ENCODE assay signal across 28 cellular contexts in genomic region chr7:149053885-149054284, GRCh38.
"Had no signal": no experiment of that assay in that cellular context is flagged by ENCODE, and none has a peak within 500 bp of the region (broad histone marks: within the 10 kb centered on the region; RNA-seq: fewer than 3 reads in every experiment).

No MANE protein-coding gene starts in this region.

- H3K27ac Mint-ChIP-seq: stimulated activated memory B cell treated with anti-CD40 and anti-IgM and Interleukin-4, amounts not matched to agents 10 μg/mL and 1 μg/mL and 100 μg/mL, for 72 hours; stimulated activated naive B cell treated with anti-CD40 and anti-IgM and Interleukin-4, amounts not matched to agents 10 μg/mL and 1 μg/mL and 100 μg/mL, for 72 hours; stimulated activated naive CD8-positive, alpha-beta T cell treated with anti-CD3 and anti-CD28 coated beads, Interleukin-15, Interleukin-2, amounts not matched to agents 100 ng/mL and 50 ng/mL, for 24 hours; type B pancreatic cell had no signal

- H3K4me1 Mint-ChIP-seq: stimulated activated effector memory CD8-positive, alpha-beta T cell treated with anti-CD3 and anti-CD28 coated beads, Interleukin-12 subunit alpha, Interleukin-12 subunit beta, amount 100 ng/mL, for 72 hours; stimulated activated memory B cell treated with anti-CD40 and anti-IgM and Interleukin-4, amounts not matched to agents 10 μg/mL and 1 μg/mL and 100 μg/mL, for 72 hours; stimulated activated naive B cell treated with anti-CD40 and anti-IgM and Interleukin-4, amounts not matched to agents 10 μg/mL and 1 μg/mL and 100 μg/mL, for 72 hours; stimulated activated naive CD8-positive, alpha-beta T cell treated with anti-CD3 and anti-CD28 coated beads, Interleukin-15, amount 100 ng/mL, for 72 hours had no signal

- H3K9me3 ChIP-seq: stomach, suprapubic skin, testis, thoracic aorta, thyroid gland, tibial artery, tibial nerve, transverse colon, upper lobe of left lung, upper lobe of right lung, uterus, vagina had no signal

- ATAC-seq: stimulated activated effector memory CD8-positive, alpha-beta T cell treated with anti-CD3 and anti-CD28 coated beads, Interleukin-12 subunit alpha, Interleukin-12 subunit beta, amount 100 ng/mL, for 72 hours; stimulated activated memory B cell treated with anti-CD40 and anti-IgM and Interleukin-4, amounts not matched to agents 10 μg/mL and 1 μg/mL and 100 μg/mL, for 72 hours; stimulated activated naive B cell treated with anti-CD40 and anti-IgM and Interleukin-4, amounts not matched to agents 10 μg/mL and 1 μg/mL and 100 μg/mL, for 72 hours; stimulated activated naive CD8-positive, alpha-beta T cell treated with anti-CD3 and anti-CD28 coated beads, Interleukin-15, amount 100 ng/mL, for 72 hours; stimulated activated naive CD8-positive, alpha-beta T cell treated with anti-CD3 and anti-CD28 coated beads, Interleukin-15, Interleukin-2, amounts not matched to agents 100 U/mL and 50 U/mL, for 24 hours; upper lobe of right lung had no signal

- H3K4me1 ChIP-seq: stomach, suprapubic skin, testis, thyroid gland, tibial nerve, transverse colon, upper lobe of left lung, upper lobe of right lung, uterus, vagina had no signal

- H3K9me3 Mint-ChIP-seq: stimulated activated effector memory CD8-positive, alpha-beta T cell treated with anti-CD3 and anti-CD28 coated beads, Interleukin-12 subunit alpha, Interleukin-12 subunit beta, amount 100 ng/mL, for 72 hours; stimulated activated memory B cell treated with anti-CD40 and anti-IgM and Interleukin-4, amounts not matched to agents 10 μg/mL and 1 μg/mL and 100 μg/mL, for 72 hours; stimulated activated naive B cell treated with anti-CD40 and anti-IgM and Interleukin-4, amounts not matched to agents 10 μg/mL and 1 μg/mL and 100 μg/mL, for 72 hours; stimulated activated naive CD8-positive, alpha-beta T cell treated with anti-CD3 and anti-CD28 coated beads, Interleukin-15, amount 100 ng/mL, for 72 hours; stimulated activated naive CD8-positive, alpha-beta T cell treated with anti-CD3 and anti-CD28 coated beads, Interleukin-15, Interleukin-2, amounts not matched to agents 100 ng/mL and 50 ng/mL, for 24 hours; type B pancreatic cell had no signal

- FAIRE-seq: urothelium cell line had no signal

- H3K27me3 ChIP-seq: stomach, suprapubic skin, testis, thyroid gland, tibial artery, tibial nerve, transverse colon, upper lobe of left lung, upper lobe of right lung, uterus, vagina had no signal

- DNase-seq: stimulated activated CD4-positive, alpha-beta T cell treated with anti-CD3 and anti-CD28 coated beads, Interleukin-2, amount 100 ng/mL, for 48 hours; stimulated activated CD4-positive, alpha-beta T cell treated with anti-CD3 and anti-CD28 coated beads, Interleukin-4, amount 100 ng/mL, for 1 hour; stimulated activated CD4-positive, alpha-beta T cell treated with anti-CD3 and anti-CD28 coated beads, Interleukin-4, amount 100 ng/mL, for 24 hours; stimulated activated CD4-positive, alpha-beta T cell treated with anti-CD3 and anti-CD28 coated beads, Interleukin-4, amount 100 ng/mL, for 4 hours; stimulated activated CD8-positive, alpha-beta memory T cell treated with anti-CD3 and anti-CD28 coated beads, Interleukin-4, amount 100 ng/mL, for 48 hours; stimulated activated naive B cell treated with anti-CD40 and anti-IgM and Interleukin-4, amounts not matched to agents 10 μg/mL and 1 μg/mL and 100 μg/mL, for 72 hours; stimulated activated naive CD4-positive, alpha-beta T cell; stimulated activated naive CD4-positive, alpha-beta T cell treated with Interleukin-2 at 50 U/mL for 16 hours; stimulated activated naive CD8-positive, alpha-beta T cell treated with anti-CD3 and anti-CD28 coated beads, Interleukin-15, amount 100 ng/mL, for 72 hours; stimulated activated naive CD8-positive, alpha-beta T cell treated with anti-CD3 and anti-CD28 coated beads, Interleukin-15, Interleukin-2, amounts not matched to agents 100 U/mL and 50 U/mL, for 24 hours; stomach; substantia nigra; testis; thyroid gland; tibial artery; transverse colon; upper lobe of left lung; upper lobe of right lung; uterus had no signal

- H3K27ac ChIP-seq: stomach, suprapubic skin, testis, thoracic aorta, thyroid gland, tibial artery, tibial nerve, transverse colon, upper lobe of left lung, upper lobe of right lung, uterus, vagina had no signal

- H3K36me3 Mint-ChIP-seq: stimulated activated effector memory CD8-positive, alpha-beta T cell treated with anti-CD3 and anti-CD28 coated beads, Interleukin-12 subunit alpha, Interleukin-12 subunit beta, amount 100 ng/mL, for 72 hours; stimulated activated memory B cell treated with anti-CD40 and anti-IgM and Interleukin-4, amounts not matched to agents 10 μg/mL and 1 μg/mL and 100 μg/mL, for 72 hours; stimulated activated naive B cell treated with anti-CD40 and anti-IgM and Interleukin-4, amounts not matched to agents 10 μg/mL and 1 μg/mL and 100 μg/mL, for 72 hours; type B pancreatic cell had no signal

- H3K36me3 ChIP-seq: stomach, suprapubic skin, thoracic aorta, thyroid gland, tibial artery, tibial nerve, transverse colon, upper lobe of left lung, upper lobe of right lung, uterus, vagina had no signal

- H3K4me3 Mint-ChIP-seq: stimulated activated effector memory CD8-positive, alpha-beta T cell treated with anti-CD3 and anti-CD28 coated beads, Interleukin-12 subunit alpha, Interleukin-12 subunit beta, amount 100 ng/mL, for 72 hours; stimulated activated memory B cell treated with anti-CD40 and anti-IgM and Interleukin-4, amounts not matched to agents 10 μg/mL and 1 μg/mL and 100 μg/mL, for 72 hours; stimulated activated naive B cell treated with anti-CD40 and anti-IgM and Interleukin-4, amounts not matched to agents 10 μg/mL and 1 μg/mL and 100 μg/mL, for 72 hours; stimulated activated naive CD8-positive, alpha-beta T cell treated with anti-CD3 and anti-CD28 coated beads, Interleukin-15, amount 100 ng/mL, for 72 hours; stimulated activated naive CD8-positive, alpha-beta T cell treated with anti-CD3 and anti-CD28 coated beads, Interleukin-15, Interleukin-2, amounts not matched to agents 100 ng/mL and 50 ng/mL, for 24 hours; type B pancreatic cell had no signal

- H3K27me3 Mint-ChIP-seq: stimulated activated naive CD8-positive, alpha-beta T cell treated with anti-CD3 and anti-CD28 coated beads, Interleukin-15, amount 100 ng/mL, for 72 hours; stimulated activated naive CD8-positive, alpha-beta T cell treated with anti-CD3 and anti-CD28 coated beads, Interleukin-15, Interleukin-2, amounts not matched to agents 100 ng/mL and 50 ng/mL, for 24 hours; type B pancreatic cell had no signal

- H3K4me3 ChIP-seq: stomach, suprapubic skin, testis, thoracic aorta, thyroid gland, tibial artery, tibial nerve, transverse colon, upper lobe of left lung, upper lobe of right lung, uterus, vagina had no signal
